11 cellular contexts compared by ENCODE assay signal in genomic region chr4:142350886-142351285, GRCh38.
A peak's percentile ranks its signal among the peaks of the same experiment; 100 is the strongest.
DNase-seq lines count a peak whose midpoint lies in the region; ATAC-seq and TF ChIP-seq lines count a peak whose summit lies in the region.
"Had no signal": no experiment of that assay in that cellular context is flagged by ENCODE, and none has a peak within 500 bp of the region (broad histone marks: within the 10 kb centered on the region; RNA-seq: fewer than 3 reads in every experiment).

No MANE protein-coding gene starts in this region.

- H3K4me3 Mint-ChIP-seq in stimulated activated naive CD8-positive, alpha-beta T cell treated with anti-CD3 and anti-CD28 coated beads, Interleukin-15, amount 100 ng/mL, for 72 hours: peak overlapping the region in 1 of 2 donors; percentile 25
- H3K4me3 Mint-ChIP-seq in glutamatergic neuron (ENCODE audit: unreplicated experiment): no peak overlapping the region

- intact Hi-C loops in psoas muscle (cut with DNase I): loop anchor here in 1 of 2 donors (5.0 to 10.0 kb wide), 2 partner anchors 56 to 364 kb away; no protein-coding TSS in a partner anchor

- H3K9me3 Mint-ChIP-seq in stimulated activated naive CD8-positive, alpha-beta T cell treated with anti-CD3 and anti-CD28 coated beads, Interleukin-15, amount 100 ng/mL, for 72 hours: no peaks in the 10 kb centered on the region
- no peaks in the 10 kb centered on the region for H3K9me3 Mint-ChIP-seq in glutamatergic neuron (ENCODE audit: unreplicated experiment)

- peak overlapping the region in 1 of 2 donors; percentile 52 for H3K27ac Mint-ChIP-seq in stimulated activated naive CD8-positive, alpha-beta T cell treated with anti-CD3 and anti-CD28 coated beads, Interleukin-15, amount 100 ng/mL, for 72 hours
- no peak overlapping the region for H3K27ac Mint-ChIP-seq in glutamatergic neuron (ENCODE audit: unreplicated experiment)

- peak; percentile 60 to 83 (median 71) for ATAC-seq in psoas muscle
- ATAC-seq in stimulated activated naive CD8-positive, alpha-beta T cell treated with anti-CD3 and anti-CD28 coated beads, Interleukin-15, amount 100 ng/mL, for 72 hours: no peak
- ATAC-seq in GM19023 (IDR thresholded peaks at IDR 0.05; ENCODE audit: unreplicated experiment): no peak
- ATAC-seq: stimulated activated naive CD8-positive, alpha-beta T cell treated with anti-CD3 and anti-CD28 coated beads, Interleukin-15, Interleukin-2, amounts not matched to agents 100 U/mL and 50 U/mL, for 24 hours had no signal

- peaks cover 96% of the 10 kb centered on the region for H3K4me1 Mint-ChIP-seq in stimulated activated naive CD8-positive, alpha-beta T cell treated with anti-CD3 and anti-CD28 coated beads, Interleukin-15, amount 100 ng/mL, for 72 hours
- H3K4me1 Mint-ChIP-seq in glutamatergic neuron (ENCODE audit: low read depth, unreplicated experiment): peaks cover 26% of the 10 kb centered on the region

- no peaks in the 10 kb centered on the region for H3K27me3 ChIP-seq in psoas muscle (ENCODE audit: insufficient read depth in 3 of 3, low read length in 2 of 3)

- H3K36me3 Mint-ChIP-seq in glutamatergic neuron (ENCODE audit: unreplicated experiment): no peaks in the 10 kb centered on the region

- no peaks in the 10 kb centered on the region for H3K9me3 ChIP-seq in psoas muscle

- no peak for TF ChIP-seq CTCF in psoas muscle (IDR thresholded peaks at IDR 0.05)
- no peak for TF ChIP-seq CTCF in glutamatergic neuron (IDR thresholded peaks at IDR 0.05; ENCODE audit: partially characterized antibody, unreplicated experiment)

- DNase-seq in EH (ENCODE audit: low read depth): peak; percentile 27
- peak; percentile 22 for DNase-seq in NCI-H345 treated with DMSO at 0.1 percent for 48 hours (lab: John Stamatoyannopoulos, UW; ENCODE audit: unreplicated experiment)
- peak; percentile 78 for DNase-seq in dedifferentiated amniotic fluid mesenchymal stem cell (ENCODE audit: extremely low spot score)
- DNase-seq in psoas muscle: no peak
- no peak for DNase-seq in stimulated activated naive CD8-positive, alpha-beta T cell treated with anti-CD3 and anti-CD28 coated beads, Interleukin-15, amount 100 ng/mL, for 72 hours
- no peak for DNase-seq in glutamatergic neuron
- DNase-seq: activated CD4-positive, alpha-beta T cell treated with anti-CD3 and anti-CD28 coated beads, Interleukin-2, amount 50 U/mL, for 48 hours; foreskin melanocyte; stimulated activated naive CD8-positive, alpha-beta T cell treated with anti-CD3 and anti-CD28 coated beads, Interleukin-15, Interleukin-2, amounts not matched to agents 100 U/mL and 50 U/mL, for 24 hours had no signal

- no peaks in the 10 kb centered on the region for H3K36me3 ChIP-seq in psoas muscle (ENCODE audit: insufficient read depth in 1 of 2, low read depth in 1 of 2)

- H3K27me3 Mint-ChIP-seq in stimulated activated naive CD8-positive, alpha-beta T cell treated with anti-CD3 and anti-CD28 coated beads, Interleukin-15, amount 100 ng/mL, for 72 hours: no peaks in the 10 kb centered on the region
- H3K27me3 Mint-ChIP-seq in glutamatergic neuron (ENCODE audit: unreplicated experiment): no peaks in the 10 kb centered on the region

- peak overlapping the region; percentile 23 for H3K27ac ChIP-seq in psoas muscle
- H3K27ac ChIP-seq: HL-60 had no signal

- peaks cover 34% of the 10 kb centered on the region for H3K4me1 ChIP-seq in psoas muscle

- H3K4me3 ChIP-seq in psoas muscle: no peak overlapping the region

Comparison
In these comparisons a context has a peak if more than half of its experiments do, and no peak if none do; other contexts are left out.
1. DNase-seq: peak in EH (single experiment), NCI-H345 treated with DMSO at 0.1 percent for 48 hours (single experiment) and dedifferentiated amniotic fluid mesenchymal stem cell (single experiment); none in psoas muscle (0 of 2), stimulated activated naive CD8-positive, alpha-beta T cell treated with anti-CD3 and anti-CD28 coated beads, Interleukin-15, amount 100 ng/mL, for 72 hours (0 of 2) and glutamatergic neuron (single experiment).
2. ATAC-seq: peak in psoas muscle (4 of 4); none in stimulated activated naive CD8-positive, alpha-beta T cell treated with anti-CD3 and anti-CD28 coated beads, Interleukin-15, amount 100 ng/mL, for 72 hours (single experiment) and GM19023 (single experiment).